ENCODE assay signal across 9 cellular contexts in the genomic region with DNA sequence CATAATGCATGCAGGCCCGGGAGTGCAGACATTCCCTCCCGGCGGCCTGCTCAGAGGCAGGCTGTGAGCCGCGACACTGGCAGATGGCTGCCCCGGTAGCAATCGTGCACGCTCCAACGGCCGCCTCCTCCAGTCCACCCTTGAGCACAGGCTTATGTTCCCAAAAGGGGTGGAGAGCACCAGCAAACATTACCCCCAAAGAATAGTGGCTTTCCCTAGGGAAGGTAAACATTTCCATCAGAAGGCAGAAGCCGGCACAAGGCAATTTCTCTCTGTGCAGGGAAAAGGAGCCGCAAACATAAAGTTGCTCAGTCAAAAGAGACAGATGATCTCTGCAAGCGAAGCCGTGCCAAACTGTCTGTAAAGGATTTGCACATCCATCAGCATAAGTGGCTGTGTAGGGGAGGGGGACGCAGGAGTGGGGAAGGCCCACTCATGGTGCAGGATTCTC.
DNase-seq lines count a peak whose midpoint lies in the region; ATAC-seq and TF ChIP-seq lines count a peak whose summit lies in the region.
"Had no signal": no experiment of that assay in that cellular context is flagged by ENCODE, and none has a peak within 500 bp of the region (broad histone marks: within the 10 kb centered on the region; RNA-seq: fewer than 3 reads in every experiment).

No MANE protein-coding gene starts in this region.

- TF ChIP-seq EP300 in gastroesophageal sphincter (IDR thresholded peaks at IDR 0.05) = no peak

- H3K27me3 ChIP-seq in gastroesophageal sphincter (no peaks in the 10 kb centered on the region), gastrocnemius medialis (no peaks in the 10 kb centered on the region), brain microvascular endothelial cell (replicated peaks) (no peaks in the 10 kb centered on the region)

- peak; percentile 18 for DNase-seq in GM03348 (ENCODE audit: low spot score)
- DNase-seq in NCI-H510A treated with DMSO at 0.1 percent for 48 hours (lab: John Stamatoyannopoulos, UW) = peak; percentile 77
- no peak for DNase-seq in gastrocnemius medialis
- DNase-seq in brain microvascular endothelial cell = no peak
- DNase-seq in RKO (ENCODE audit: low spot score) = no peak
- DNase-seq in NAMALWA (ENCODE audit: low spot score) = no peak
- DNase-seq: DND-41 had no signal

- 17 to 35% methylated on average over 1 to 11 of the region's 15 CpGs for WGBS in gastroesophageal sphincter (ENCODE audit: low coverage in 1 of 2), 2 donors

- H3K4me1 ChIP-seq in gastroesophageal sphincter = peaks cover 0 to 86% (median 35%) of the 10 kb centered on the region in 3 donors
- peaks cover 35 to 56% of the 10 kb centered on the region in 2 donors for H3K4me1 ChIP-seq in gastrocnemius medialis

- peak overlapping the region in 1 of 2 donors; percentile 13 for H3K4me3 ChIP-seq in gastroesophageal sphincter
- peak overlapping the region in 1 of 4 donors; percentile 10 for H3K4me3 ChIP-seq in gastrocnemius medialis
- no peak overlapping the region for H3K4me3 ChIP-seq in brain microvascular endothelial cell (ENCODE audit: low read depth, low read length)

- H3K27ac ChIP-seq in gastroesophageal sphincter (peak overlapping the region; percentile 84 to 92 (median 84)), gastrocnemius medialis (peak overlapping the region; percentile 24 to 72 (median 52)), brain microvascular endothelial cell (no peak overlapping the region)

- in situ Hi-C loops in gastrocnemius medialis (cut with MboI; ENCODE audit: low sequenced_read_pairs in 4 of 4) (no loop called here), brain microvascular endothelial cell (cut with HindIII; ENCODE audit: low pct_ligation_motif_present, low sequenced_read_pairs) (no loop called here)

- H3K9me3 ChIP-seq in gastroesophageal sphincter (no peaks in the 10 kb centered on the region), gastrocnemius medialis (no peaks in the 10 kb centered on the region)

- TF ChIP-seq POLR2A in gastroesophageal sphincter (IDR thresholded peaks at IDR 0.05) (no peak), gastrocnemius medialis (IDR thresholded peaks at IDR 0.05) (no peak)

- TF ChIP-seq CTCF in gastroesophageal sphincter (IDR thresholded peaks at IDR 0.05) (no peak), gastrocnemius medialis (IDR thresholded peaks at IDR 0.05 in 4 of 5, conservative IDR thresholded peaks at IDR 0.05 in 1 of 5) (no peak), brain microvascular endothelial cell (IDR thresholded peaks at IDR 0.05; ENCODE audit: low read depth, low read length, missing control alignments) (no peak)

- H3K36me3 ChIP-seq in gastroesophageal sphincter (no peaks in the 10 kb centered on the region), gastrocnemius medialis (no peaks in the 10 kb centered on the region), brain microvascular endothelial cell (replicated peaks) (no peaks in the 10 kb centered on the region)

- intact Hi-C loops in gastrocnemius medialis (cut with DNase I; ENCODE audit: low total_unique reads) = no loop called here

- ATAC-seq in gastroesophageal sphincter (no peak), gastrocnemius medialis (peak in 1 of 2 donors; percentile 25), GM18909 (IDR thresholded peaks at IDR 0.05; ENCODE audit: poor library complexity, unreplicated experiment) (no peak)

Comparison
In these comparisons a context has a peak if more than half of its experiments do, and no peak if none do; other contexts are left out.
1. DNase-seq: peak in GM03348 (single experiment) and NCI-H510A treated with DMSO at 0.1 percent for 48 hours (single experiment); none in gastrocnemius medialis (0 of 2), brain microvascular endothelial cell (single experiment), RKO (single experiment) and NAMALWA (single experiment).